Comparison of ENCODE assay signal across 23 cellular contexts in genomic region chr11:61533401-61533800, GRCh38. TPM values are rescaled to one million over a fixed set of nuclear protein-coding genes. Genes with fewer than 3 reads are reported as not detected.
DNase-seq lines count a peak whose midpoint lies in the region; ATAC-seq and TF ChIP-seq lines count a peak whose summit lies in the region.
"Had no signal": no experiment of that assay in that cellular context is flagged by ENCODE, and none has a peak within 500 bp of the region (broad histone marks: within the 10 kb centered on the region; RNA-seq: fewer than 3 reads in every experiment).

No MANE protein-coding gene starts in this region.

- H2AFZ ChIP-seq in neural progenitor cell (replicated peaks) = no peak overlapping the region

- H3K27me3 ChIP-seq in neural progenitor cell = no peaks in the 10 kb centered on the region
- H3K27me3 ChIP-seq: breast epithelium, dorsolateral prefrontal cortex, right lobe of liver had no signal

- H3K36me3 Mint-ChIP-seq in neural progenitor cell = no peaks in the 10 kb centered on the region
- no peaks in the 10 kb centered on the region for H3K36me3 Mint-ChIP-seq in activated naive CD8-positive, alpha-beta T cell treated with anti-CD3 and anti-CD28 coated beads, Interleukin-2, amount 50 U/mL, for 24 hours (ENCODE audit: low read depth)
- no peaks in the 10 kb centered on the region for H3K36me3 Mint-ChIP-seq in naive thymus-derived CD8-positive, alpha-beta T cell
- H3K36me3 Mint-ChIP-seq: activated naive CD8-positive, alpha-beta T cell treated with anti-CD3 and anti-CD28 coated beads, Interleukin-2, amount 10 ng/mL, durations not matched to agents 7 days and 5 days; CD4-positive, alpha-beta memory T cell had no signal

- H3K4me1 Mint-ChIP-seq in neural progenitor cell = peaks cover 20% of the 10 kb centered on the region
- no peaks in the 10 kb centered on the region for H3K4me1 Mint-ChIP-seq in activated naive CD8-positive, alpha-beta T cell treated with anti-CD3 and anti-CD28 coated beads, Interleukin-2, amount 50 U/mL, for 24 hours
- H3K4me1 Mint-ChIP-seq in naive thymus-derived CD8-positive, alpha-beta T cell = peaks cover 0 to 5% (median 0%) of the 10 kb centered on the region in 4 donors

- no peak for ATAC-seq in HG03280 (IDR thresholded peaks at IDR 0.05; ENCODE audit: unreplicated experiment)
- no peak for ATAC-seq in activated naive CD8-positive, alpha-beta T cell treated with anti-CD3 and anti-CD28 coated beads, Interleukin-2, amount 50 U/mL, for 24 hours
- ATAC-seq in naive thymus-derived CD8-positive, alpha-beta T cell = no peak
- ATAC-seq: gastroesophageal sphincter, left cardiac atrium had no signal

- H3K9me3 ChIP-seq in neural progenitor cell (ENCODE audit: low read depth) = no peaks in the 10 kb centered on the region
- H3K9me3 ChIP-seq: breast epithelium, gastroesophageal sphincter, right lobe of liver had no signal

- no peak overlapping the region for H3K4me2 ChIP-seq in neural progenitor cell

- no peak for TF ChIP-seq CTCF in neural progenitor cell (IDR thresholded peaks at IDR 0.05)

- H3K27ac Mint-ChIP-seq in neural progenitor cell = peak overlapping the region; percentile 57
- H3K27ac Mint-ChIP-seq in activated naive CD8-positive, alpha-beta T cell treated with anti-CD3 and anti-CD28 coated beads, Interleukin-2, amount 50 U/mL, for 24 hours = no peak overlapping the region
- H3K27ac Mint-ChIP-seq in naive thymus-derived CD8-positive, alpha-beta T cell = no peak overlapping the region
- H3K27ac Mint-ChIP-seq: activated naive CD8-positive, alpha-beta T cell treated with anti-CD3 and anti-CD28 coated beads, Interleukin-2, amount 10 ng/mL, durations not matched to agents 7 days and 5 days; T-helper 2 cell treated with Interferon-gamma antibody and Interleukin-4, amounts not matched to agents 5 μg/mL and 100 μg/mL, for 36 hours had no signal

- H3F3A ChIP-seq in neural progenitor cell (ENCODE audit: low read depth) = no peaks in the 10 kb centered on the region

- H3K27me3 Mint-ChIP-seq in neural progenitor cell (ENCODE audit: insufficient read depth, low read depth) = peaks cover 3% of the 10 kb centered on the region
- peaks cover 21% of the 10 kb centered on the region for H3K27me3 Mint-ChIP-seq in activated naive CD8-positive, alpha-beta T cell treated with anti-CD3 and anti-CD28 coated beads, Interleukin-2, amount 50 U/mL, for 24 hours
- peaks cover 6 to 37% (median 20%) of the 10 kb centered on the region in 5 donors for H3K27me3 Mint-ChIP-seq in naive thymus-derived CD8-positive, alpha-beta T cell

- peaks cover 4% of the 10 kb centered on the region for H3K4me1 ChIP-seq in neural progenitor cell
- H3K4me1 ChIP-seq: breast epithelium, gastroesophageal sphincter had no signal

- no peak overlapping the region for H3K27ac ChIP-seq in neural progenitor cell
- H3K27ac ChIP-seq: gastroesophageal sphincter, right lobe of liver had no signal

- no peak overlapping the region for H3K4me3 Mint-ChIP-seq in neural progenitor cell
- H3K4me3 Mint-ChIP-seq in activated naive CD8-positive, alpha-beta T cell treated with anti-CD3 and anti-CD28 coated beads, Interleukin-2, amount 50 U/mL, for 24 hours = no peak overlapping the region
- H3K4me3 Mint-ChIP-seq in naive thymus-derived CD8-positive, alpha-beta T cell = no peak overlapping the region
- H3K4me3 Mint-ChIP-seq: activated naive CD8-positive, alpha-beta T cell treated with anti-CD3 and anti-CD28 coated beads, Interleukin-2, amount 10 ng/mL, durations not matched to agents 7 days and 5 days; CD4-positive, alpha-beta memory T cell; T-helper 2 cell treated with Interferon-gamma antibody and Interleukin-4, amounts not matched to agents 5 μg/mL and 100 μg/mL, for 36 hours had no signal

- H3K36me3 ChIP-seq in neural progenitor cell = no peaks in the 10 kb centered on the region
- H3K36me3 ChIP-seq: breast epithelium, gastroesophageal sphincter, right lobe of liver had no signal

- H4K20me1 ChIP-seq in neural progenitor cell (ENCODE audit: low read depth) = no peaks in the 10 kb centered on the region

- no peak overlapping the region for H3K4me3 ChIP-seq in neural progenitor cell
- H3K4me3 ChIP-seq: breast epithelium, dorsolateral prefrontal cortex, gastroesophageal sphincter, right lobe of liver had no signal

- no peak overlapping the region for H3K9ac ChIP-seq in neural progenitor cell

- DNase-seq in HT-29 (ENCODE audit: low spot score) (peak; percentile 26), NCI-H2196 treated with DMSO at 0.1 percent for 48 hours (lab: John Stamatoyannopoulos, UW; ENCODE audit: unreplicated experiment) (peak; percentile 45), SHP77 treated with DMSO at 0.1 percent for 48 hours (lab: John Stamatoyannopoulos, UW) (peak; percentile 89), neural progenitor cell (ENCODE audit: low spot score) (no peak)
- no peak for DNase-seq in activated naive CD8-positive, alpha-beta T cell treated with anti-CD3 and anti-CD28 coated beads, Interleukin-2, amount 50 U/mL, for 24 hours
- DNase-seq in naive thymus-derived CD8-positive, alpha-beta T cell = no peak
- DNase-seq in central memory CD4-positive, alpha-beta T cell = no peak
- DNase-seq: activated naive CD8-positive, alpha-beta T cell treated with anti-CD3 and anti-CD28 coated beads, Interleukin-2, amount 10 ng/mL, durations not matched to agents 7 days and 5 days; CD4-positive, alpha-beta memory T cell; dorsolateral prefrontal cortex; H7; IMR-90; left cardiac atrium; MM.1S; NCI-H2171; occipital lobe; stimulated activated CD4-positive, alpha-beta T cell treated with anti-CD3 and anti-CD28 coated beads, Interleukin-1b, Interleukin-23, amount 100 ng/mL, for 48 hours had no signal

- H3K79me2 ChIP-seq in neural progenitor cell (ENCODE audit: low read depth) = no peaks in the 10 kb centered on the region

- POLR2A ChIA-PET in naive thymus-derived CD8-positive, alpha-beta T cell (lab: Charles Lee) = no interaction called here

- H3K9me3 Mint-ChIP-seq in neural progenitor cell = no peaks in the 10 kb centered on the region
- H3K9me3 Mint-ChIP-seq in activated naive CD8-positive, alpha-beta T cell treated with anti-CD3 and anti-CD28 coated beads, Interleukin-2, amount 50 U/mL, for 24 hours = no peaks in the 10 kb centered on the region
- no peaks in the 10 kb centered on the region for H3K9me3 Mint-ChIP-seq in naive thymus-derived CD8-positive, alpha-beta T cell
- H3K9me3 Mint-ChIP-seq: activated naive CD8-positive, alpha-beta T cell treated with anti-CD3 and anti-CD28 coated beads, Interleukin-2, amount 10 ng/mL, durations not matched to agents 7 days and 5 days; CD4-positive, alpha-beta memory T cell; T-helper 2 cell treated with Interferon-gamma antibody and Interleukin-4, amounts not matched to agents 5 μg/mL and 100 μg/mL, for 36 hours had no signal

RNA-seq across cellular contexts. Expression of gene LRRC10B, which starts 24.9 kb away (rescaled TPM):
- total RNA-seq in HT-29 (2014; rRNA removed; shearing (Covaris generic)) = 6.3 and 7.7 TPM in 2 replicates
- 0.74 TPM in 1 of 2 replicates, not detected in the other for total RNA-seq in neural progenitor cell (ENCODE audit: low replicate concordance)
- not detected for total RNA-seq in naive thymus-derived CD8-positive, alpha-beta T cell
- not detected for polyA plus RNA-seq in naive thymus-derived CD8-positive, alpha-beta T cell
- total RNA-seq: activated naive CD8-positive, alpha-beta T cell treated with anti-CD3 and anti-CD28 coated beads, Interleukin-2, amount 10 ng/mL, durations not matched to agents 7 days and 5 days; CD4-positive, alpha-beta memory T cell; IMR-90; mononuclear cell; right lobe of liver had no signal
- polyA plus RNA-seq: CD4-positive, alpha-beta memory T cell; IMR-90 had no signal

RNA-seq across cellular contexts. Expression of gene SYT7, which starts 47.5 kb away (rescaled TPM):
- 13.2 and 14.8 TPM in 2 replicates for total RNA-seq in HT-29 (2014; rRNA removed; shearing (Covaris generic))
- total RNA-seq in neural progenitor cell (ENCODE audit: low replicate concordance) = 0.73 and 4.4 TPM in 2 replicates
- not detected for total RNA-seq in naive thymus-derived CD8-positive, alpha-beta T cell
- polyA plus RNA-seq in naive thymus-derived CD8-positive, alpha-beta T cell = under 1 TPM in 1 of 3 donors, not detected in 2; 0.06 TPM
- total RNA-seq: activated naive CD8-positive, alpha-beta T cell treated with anti-CD3 and anti-CD28 coated beads, Interleukin-2, amount 10 ng/mL, durations not matched to agents 7 days and 5 days; CD4-positive, alpha-beta memory T cell had no signal
- polyA plus RNA-seq: CD4-positive, alpha-beta memory T cell had no signal

Comparison
In these comparisons a context has a peak if more than half of its experiments do, and no peak if none do; other contexts are left out.
1. DNase-seq: peak in HT-29 (single experiment), NCI-H2196 treated with DMSO at 0.1 percent for 48 hours (single experiment) and SHP77 treated with DMSO at 0.1 percent for 48 hours (single experiment); none in neural progenitor cell (single experiment), activated naive CD8-positive, alpha-beta T cell treated with anti-CD3 and anti-CD28 coated beads, Interleukin-2, amount 50 U/mL, for 24 hours (single experiment), naive thymus-derived CD8-positive, alpha-beta T cell (0 of 10) and central memory CD4-positive, alpha-beta T cell (single experiment).